ENCODE assay signal across 8 cellular contexts in the genomic region with DNA sequence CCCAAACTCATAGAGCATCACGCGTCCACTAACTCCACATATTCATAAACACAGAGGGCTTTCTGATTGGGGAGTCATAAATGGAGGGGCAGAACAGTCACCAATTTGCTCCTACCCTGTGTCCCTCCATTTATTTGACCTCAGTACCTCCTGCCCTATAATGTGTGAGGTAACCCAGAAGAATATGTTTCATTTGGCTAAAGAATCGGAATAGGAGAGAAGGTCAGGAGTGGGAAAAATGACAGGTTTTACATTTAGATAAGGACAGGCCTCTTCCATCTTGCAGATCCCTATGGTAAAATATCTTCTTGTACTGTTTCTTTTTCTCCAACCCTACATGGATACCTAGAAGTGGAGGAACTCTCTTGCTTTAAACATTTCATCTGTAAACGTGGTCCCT.
"Had no signal": no experiment of that assay in that cellular context is flagged by ENCODE, and none has a peak within 500 bp of the region (broad histone marks: within the 10 kb centered on the region; RNA-seq: fewer than 3 reads in every experiment).

No MANE protein-coding gene starts in this region.

- H3K4me3 ChIP-seq: GM12878 had no signal

- DNase-seq: GDM1, GF-D8 had no signal

- FAIRE-seq: G401.6, GM12878, GM12891, GM12892, GM18507, GM19239 had no signal

- ATAC-seq: GM12878 had no signal
